ENCODE assay signal across 13 cellular contexts in genomic region chrX:121307441-121307840, GRCh38.
DNase-seq lines count a peak whose midpoint lies in the region; ATAC-seq and TF ChIP-seq lines count a peak whose summit lies in the region.
"Had no signal": no experiment of that assay in that cellular context is flagged by ENCODE, and none has a peak within 500 bp of the region (broad histone marks: within the 10 kb centered on the region; RNA-seq: fewer than 3 reads in every experiment).

No MANE protein-coding gene starts in this region.

- no peak for DNase-seq in substantia nigra (lab: John Stamatoyannopoulos, UW)
- no peak for DNase-seq in putamen (ENCODE audit: low spot score)
- DNase-seq in activated CD8-positive, alpha-beta memory T cell treated with anti-CD3 and anti-CD28 coated beads, Interleukin-2, amount 50 U/mL, for 48 hours, result no peak
- no peak for DNase-seq in stomach
- DNase-seq: effector memory CD8-positive, alpha-beta T cell; NCI-H1092; transverse colon had no signal

- TF ChIP-seq EP300 in stomach (IDR thresholded peaks at IDR 0.05), result no peak

- H3K36me3 ChIP-seq in ACC112 (ENCODE audit: insufficient read depth, low read length) (no peaks in the 10 kb centered on the region), stomach (no peaks in the 10 kb centered on the region)
- H3K36me3 ChIP-seq: transverse colon had no signal

- no peak overlapping the region for H2AFZ ChIP-seq in ACC112 (ENCODE audit: low read length, unreplicated experiment)

- H3K4me1 ChIP-seq in ACC112 (ENCODE audit: control insufficient read depth, insufficient read depth, low read length, unreplicated experiment), result peaks cover 14% of the 10 kb centered on the region
- no peaks in the 10 kb centered on the region for H3K4me1 ChIP-seq in stomach
- H3K4me1 ChIP-seq: transverse colon had no signal

- no peaks in the 10 kb centered on the region for H3K27me3 ChIP-seq in ACC112 (ENCODE audit: insufficient read depth, low read length)
- no peaks in the 10 kb centered on the region for H3K27me3 ChIP-seq in stomach
- H3K27me3 ChIP-seq: transverse colon had no signal

- peak overlapping the region; percentile 33 for H3K27ac ChIP-seq in ACC112 (ENCODE audit: low read depth, low read length)
- no peak overlapping the region for H3K27ac ChIP-seq in substantia nigra (ENCODE audit: low read depth, low read length, poor library complexity, severe bottlenecking)
- no peak overlapping the region for H3K27ac ChIP-seq in stomach
- H3K27ac ChIP-seq: C4-2B, transverse colon had no signal

- no peaks in the 10 kb centered on the region for H3K79me2 ChIP-seq in ACC112 (ENCODE audit: control insufficient read depth, insufficient read depth, low read length, unreplicated experiment)

- H3K4me3 ChIP-seq in ACC112 (ENCODE audit: low read depth, low read length) (no peak overlapping the region), stomach (no peak overlapping the region)
- H3K4me3 ChIP-seq: transverse colon had no signal

- TF ChIP-seq CTCF in stomach (IDR thresholded peaks at IDR 0.05), result no peak

- no peaks in the 10 kb centered on the region for H3K9me3 ChIP-seq in stomach
- H3K9me3 ChIP-seq: transverse colon had no signal

- ATAC-seq in GM18868 (IDR thresholded peaks at IDR 0.05; ENCODE audit: unreplicated experiment) (peak; percentile 70), HG02642 (IDR thresholded peaks at IDR 0.05; ENCODE audit: poor library complexity, unreplicated experiment) (peak; percentile 79), HG03571 (IDR thresholded peaks at IDR 0.05; ENCODE audit: unreplicated experiment) (peak; percentile 75)
- ATAC-seq: effector memory CD8-positive, alpha-beta T cell; left lobe of liver had no signal

- WGBS in stomach, 5 donors, result 68 to 89% (median 84%) methylated on average over 3 of the region's 3 CpGs

- TF ChIP-seq POLR2A in stomach (IDR thresholded peaks at IDR 0.05), result no peak

- intact Hi-C loops in stomach (cut with DNase I; ENCODE audit: low total_unique reads), result no loop called here
